ENCODE assay signal across 27 cellular contexts in genomic region chr16:72612271-72612670, GRCh38.
A peak's percentile ranks its signal among the peaks of the same experiment; 100 is the strongest.
DNase-seq lines count a peak whose midpoint lies in the region; ATAC-seq and TF ChIP-seq lines count a peak whose summit lies in the region.
"Had no signal": no experiment of that assay in that cellular context is flagged by ENCODE, and none has a peak within 500 bp of the region (broad histone marks: within the 10 kb centered on the region; RNA-seq: fewer than 3 reads in every experiment).

No MANE protein-coding gene starts in this region.

- H3K9me3 Mint-ChIP-seq in osteocyte (ENCODE audit: unreplicated experiment), result no peaks in the 10 kb centered on the region

- H3K4me1 Mint-ChIP-seq in osteocyte (ENCODE audit: unreplicated experiment), result peaks cover 39% of the 10 kb centered on the region

- peak; percentile 19 for DNase-seq in AG20443 (ENCODE audit: low spot score)
- DNase-seq in LHCN-M2 (ENCODE audit: low read depth), result peak; percentile 53
- DNase-seq in fibroblast of peridontal ligament (ENCODE audit: extremely low read depth), result peak; percentile 78
- no peak for DNase-seq in osteocyte (ENCODE audit: extremely low spot score, unreplicated experiment)
- no peak for DNase-seq in stimulated activated CD4-positive, alpha-beta T cell treated with anti-CD3 and anti-CD28 coated beads, Interleukin-4, amount 100 ng/mL, for 4 hours
- DNase-seq in H7, result no peak
- DNase-seq in amygdala (lab: John Stamatoyannopoulos, UW), result no peak
- DNase-seq: activated CD4-positive, alpha-beta T cell treated with anti-CD3 and anti-CD28 coated beads for 36 hours; activated CD8-positive, alpha-beta memory T cell treated with anti-CD3 and anti-CD28 coated beads for 24 hours; activated naive CD4-positive, alpha-beta T cell; activated T-cell treated with anti-CD3 and anti-CD28 coated beads, Interleukin-2, amount 50 U/mL, for 4 hours; CD4-positive, CD25-positive, alpha-beta regulatory T cell; effector CD4-positive, alpha-beta T cell; erythroblast; left colon; NCI-H1105; NCI-H2029 treated with DMSO at 0.1 percent for 48 hours; NCI-H446 treated with DMSO at 0.1 percent for 48 hours; Peyer's patch; stimulated activated CD4-positive, alpha-beta T cell treated with anti-CD3 and anti-CD28 coated beads, Interleukin-2, amount 100 ng/mL, for 24 hours; T-helper 1 cell had no signal

- no peaks in the 10 kb centered on the region for H3K27me3 ChIP-seq in H7 (ENCODE audit: control insufficient read depth, insufficient read depth, low read length)
- H3K27me3 ChIP-seq: Peyer's patch, SJCRH30 had no signal

- peak overlapping the region; percentile 10 for H3K4me3 Mint-ChIP-seq in osteocyte (ENCODE audit: unreplicated experiment)
- H3K4me3 Mint-ChIP-seq: activated CD4-positive, alpha-beta T cell treated with anti-CD3 and anti-CD28 coated beads for 36 hours; activated T-cell treated with anti-CD3 and anti-CD28 coated beads, Interleukin-2, amount 50 U/mL, for 4 hours; CD4-positive, CD25-positive, alpha-beta regulatory T cell; natural killer cell treated with Interleukin-12 subunit alpha and Interleukin-12 subunit beta and Interleukin-15 and Interleukin-18, amount 100 ng/mL, for 72 hours; stimulated activated memory B cell treated with anti-CD40 and anti-IgM and Interleukin-4, amounts not matched to agents 10 μg/mL and 1 μg/mL and 100 μg/mL, for 72 hours had no signal

- H3K36me3 ChIP-seq in H7 (replicated peaks; ENCODE audit: control insufficient read depth, insufficient read depth, low read length), result no peaks in the 10 kb centered on the region
- H3K36me3 ChIP-seq: Peyer's patch, SJCRH30 had no signal

- no peak overlapping the region for H3K4me3 ChIP-seq in H7 (ENCODE audit: insufficient read depth, low read depth, low read length)
- H3K4me3 ChIP-seq: Peyer's patch, SJCRH30, skin epidermis had no signal

- ATAC-seq in HG03457 (IDR thresholded peaks at IDR 0.05; ENCODE audit: unreplicated experiment), result no peak
- ATAC-seq: activated CD4-positive, alpha-beta T cell treated with anti-CD3 and anti-CD28 coated beads for 36 hours; activated T-cell treated with anti-CD3 and anti-CD28 coated beads, Interleukin-2, amount 50 U/mL, for 4 hours; HCT116; left colon; natural killer cell treated with Interleukin-12 subunit alpha and Interleukin-12 subunit beta and Interleukin-15 and Interleukin-18, amount 100 ng/mL, for 72 hours; stimulated activated memory B cell treated with anti-CD40 and anti-IgM and Interleukin-4, amounts not matched to agents 10 μg/mL and 1 μg/mL and 100 μg/mL, for 72 hours had no signal

- peak overlapping the region; percentile 72 for H3K27ac Mint-ChIP-seq in osteocyte (ENCODE audit: unreplicated experiment)
- H3K27ac Mint-ChIP-seq: activated CD4-positive, alpha-beta T cell treated with anti-CD3 and anti-CD28 coated beads for 36 hours; CD4-positive, CD25-positive, alpha-beta regulatory T cell; natural killer cell treated with Interleukin-12 subunit alpha and Interleukin-12 subunit beta and Interleukin-15 and Interleukin-18, amount 100 ng/mL, for 72 hours; stimulated activated memory B cell treated with anti-CD40 and anti-IgM and Interleukin-4, amounts not matched to agents 10 μg/mL and 1 μg/mL and 100 μg/mL, for 72 hours had no signal

- no peak for TF ChIP-seq CTCF in osteocyte (IDR thresholded peaks at IDR 0.05)

- H3K36me3 Mint-ChIP-seq in osteocyte (ENCODE audit: unreplicated experiment), result no peaks in the 10 kb centered on the region
- H3K36me3 Mint-ChIP-seq: CD4-positive, CD25-positive, alpha-beta regulatory T cell; natural killer cell treated with Interleukin-12 subunit alpha and Interleukin-12 subunit beta and Interleukin-15 and Interleukin-18, amount 100 ng/mL, for 72 hours had no signal

- no peaks in the 10 kb centered on the region for H3K27me3 Mint-ChIP-seq in osteocyte (ENCODE audit: unreplicated experiment)
- H3K27me3 Mint-ChIP-seq: activated CD4-positive, alpha-beta T cell treated with anti-CD3 and anti-CD28 coated beads for 36 hours; CD4-positive, CD25-positive, alpha-beta regulatory T cell; natural killer cell treated with Interleukin-12 subunit alpha and Interleukin-12 subunit beta and Interleukin-15 and Interleukin-18, amount 100 ng/mL, for 72 hours; stimulated activated memory B cell treated with anti-CD40 and anti-IgM and Interleukin-4, amounts not matched to agents 10 μg/mL and 1 μg/mL and 100 μg/mL, for 72 hours had no signal

Comparison
In these comparisons a context has a peak if more than half of its experiments do, and no peak if none do; other contexts are left out.
1. DNase-seq: peak in AG20443 (single experiment), LHCN-M2 (single experiment) and fibroblast of peridontal ligament (single experiment); none in osteocyte (single experiment), stimulated activated CD4-positive, alpha-beta T cell treated with anti-CD3 and anti-CD28 coated beads, Interleukin-4, amount 100 ng/mL, for 4 hours (0 of 2), H7 (single experiment) and amygdala (0 of 56).